Comparison of ENCODE assay signal across 11 cellular contexts in genomic region chr2:73418343-73418742, GRCh38. TPM values are rescaled to one million over a fixed set of nuclear protein-coding genes. Genes with fewer than 3 reads are reported as not detected.
DNase-seq lines count a peak whose midpoint lies in the region; ATAC-seq and TF ChIP-seq lines count a peak whose summit lies in the region.
"Had no signal": no experiment of that assay in that cellular context is flagged by ENCODE, and none has a peak within 500 bp of the region (broad histone marks: within the 10 kb centered on the region; RNA-seq: fewer than 3 reads in every experiment).

No MANE protein-coding gene starts in this region.

- peaks cover 13% of the 10 kb centered on the region for H4K20me1 ChIP-seq in osteoblast (ENCODE audit: insufficient read depth, low read length)

- H3K4me1 Mint-ChIP-seq in stimulated activated memory B cell treated with anti-CD40 and anti-IgM and Interleukin-4, amounts not matched to agents 10 μg/mL and 1 μg/mL and 100 μg/mL, for 72 hours: peaks cover 5% of the 10 kb centered on the region

- peaks cover 22% of the 10 kb centered on the region for H3K36me3 Mint-ChIP-seq in stimulated activated memory B cell treated with anti-CD40 and anti-IgM and Interleukin-4, amounts not matched to agents 10 μg/mL and 1 μg/mL and 100 μg/mL, for 72 hours

- ATAC-seq in HG02759 (IDR thresholded peaks at IDR 0.05; ENCODE audit: unreplicated experiment): no peak
- ATAC-seq in stimulated activated memory B cell treated with anti-CD40 and anti-IgM and Interleukin-4, amounts not matched to agents 10 μg/mL and 1 μg/mL and 100 μg/mL, for 72 hours: no peak

- H3K79me2 ChIP-seq in osteoblast (ENCODE audit: insufficient read depth, low read length): peaks cover 3% of the 10 kb centered on the region

- intact Hi-C loops in cardiac septum (cut with DNase I): loop anchor here (1.0 kb wide), 1 partner anchor 32 kb away; no protein-coding TSS in a partner anchor

- no peaks in the 10 kb centered on the region for H3K27me3 ChIP-seq in osteoblast (ENCODE audit: insufficient read depth, low read length)
- H3K27me3 ChIP-seq: BLaER1 treated with 17β-estradiol and CSF1 and Interleukin-3, amounts not matched to agents 10 nM and 100 nM had no signal

- H3K27ac Mint-ChIP-seq in stimulated activated memory B cell treated with anti-CD40 and anti-IgM and Interleukin-4, amounts not matched to agents 10 μg/mL and 1 μg/mL and 100 μg/mL, for 72 hours: no peak overlapping the region

- H3K9me3 ChIP-seq in osteoblast (ENCODE audit: low read depth, low read length): no peaks in the 10 kb centered on the region
- H3K9me3 ChIP-seq: BLaER1 treated with 17β-estradiol and CSF1 and Interleukin-3, amounts not matched to agents 10 nM and 100 nM had no signal

- peak overlapping the region; percentile 63 for H3K4me2 ChIP-seq in osteoblast (ENCODE audit: insufficient read depth, low read length)
- H3K4me2 ChIP-seq: BLaER1 treated with 17β-estradiol and CSF1 and Interleukin-3, amounts not matched to agents 10 nM and 100 nM had no signal

- no peaks in the 10 kb centered on the region for H3K27me3 Mint-ChIP-seq in stimulated activated memory B cell treated with anti-CD40 and anti-IgM and Interleukin-4, amounts not matched to agents 10 μg/mL and 1 μg/mL and 100 μg/mL, for 72 hours

- DNase-seq in AG08396 (ENCODE audit: low spot score) (peak; percentile 71), amygdala (lab: John Stamatoyannopoulos, UW) (peak in 32 of 56 donors; percentile 0 to 61 (median 13)), cardiac septum (ENCODE audit: low spot score) (peak; percentile 78), osteoblast (ENCODE audit: insufficient read length, low spot score, missing footprints) (peak; percentile 66)
- no peak for DNase-seq in stimulated activated CD4-positive, alpha-beta T cell treated with anti-CD3 and anti-CD28 coated beads, Interleukin-2, amount 100 ng/mL, for 48 hours
- no peak for DNase-seq in activated CD4-positive, alpha-beta T cell treated with anti-CD3 and anti-CD28 coated beads for 48 hours
- DNase-seq: effector CD4-positive, alpha-beta T cell; NCI-H146 had no signal

- H3K4me1 ChIP-seq in osteoblast (ENCODE audit: insufficient read depth, low read length): peaks cover 18% of the 10 kb centered on the region
- H3K4me1 ChIP-seq: BLaER1 treated with 17β-estradiol and CSF1 and Interleukin-3, amounts not matched to agents 10 nM and 100 nM had no signal

- H3K27ac ChIP-seq in osteoblast (ENCODE audit: low read depth, low read length): peak overlapping the region; percentile 44
- H3K27ac ChIP-seq: BLaER1 treated with 17β-estradiol and CSF1 and Interleukin-3, amounts not matched to agents 10 nM and 100 nM had no signal

- no peak for TF ChIP-seq CTCF in osteoblast (IDR thresholded peaks at IDR 0.05; ENCODE audit: extremely low read depth, low read depth, low read length)

- H2AFZ ChIP-seq in osteoblast (ENCODE audit: low read length): peak overlapping the region; percentile 54

- H3K36me3 ChIP-seq in osteoblast (ENCODE audit: insufficient read depth, low read length): no peaks in the 10 kb centered on the region

- no peak overlapping the region for H3K4me3 Mint-ChIP-seq in stimulated activated memory B cell treated with anti-CD40 and anti-IgM and Interleukin-4, amounts not matched to agents 10 μg/mL and 1 μg/mL and 100 μg/mL, for 72 hours

- H3K9me3 Mint-ChIP-seq in stimulated activated memory B cell treated with anti-CD40 and anti-IgM and Interleukin-4, amounts not matched to agents 10 μg/mL and 1 μg/mL and 100 μg/mL, for 72 hours: no peaks in the 10 kb centered on the region

- peak overlapping the region; percentile 22 for H3K4me3 ChIP-seq in osteoblast (ENCODE audit: insufficient read depth, low read length)
- H3K4me3 ChIP-seq: BLaER1 treated with 17β-estradiol and CSF1 and Interleukin-3, amounts not matched to agents 10 nM and 100 nM had no signal

RNA-seq across cellular contexts. Expression of gene ALMS1, which starts 32.7 kb away (rescaled TPM):
- total RNA-seq in cardiac septum (11.6 TPM), osteoblast (22.1 and 26.5 TPM in 2 replicates)

Comparison
In these comparisons a context has a peak if more than half of its experiments do, and no peak if none do; other contexts are left out.
1. DNase-seq: peak in AG08396 (single experiment), amygdala (32 of 56), cardiac septum (single experiment) and osteoblast (single experiment); none in stimulated activated CD4-positive, alpha-beta T cell treated with anti-CD3 and anti-CD28 coated beads, Interleukin-2, amount 100 ng/mL, for 48 hours (0 of 2) and activated CD4-positive, alpha-beta T cell treated with anti-CD3 and anti-CD28 coated beads for 48 hours (single experiment).